In genomic region chr7:152341039-152341913, GRCh38 we compare ENCODE assay signal across 9 cellular contexts.
DNase-seq lines count a peak whose midpoint lies in the region; ATAC-seq and FAIRE-seq lines count a peak whose summit lies in the region.
"Had no signal": no experiment of that assay in that cellular context is flagged by ENCODE, and none has a peak within 500 bp of the region (broad histone marks: within the 10 kb centered on the region; RNA-seq: fewer than 3 reads in every experiment).

No MANE protein-coding gene starts in this region.

- H3K9me3 ChIP-seq in SJCRH30 (replicated peaks): no peaks in the 10 kb centered on the region

- no peaks in the 10 kb centered on the region for H3K36me3 ChIP-seq in SJCRH30

- no peaks in the 10 kb centered on the region for H3K27me3 ChIP-seq in SJCRH30

- DNase-seq in COLO829 (ENCODE audit: low spot score): peak; percentile 54
- no peak for DNase-seq in GM19239 (ENCODE audit: insufficient read length, low spot score)
- peak; percentile 24 to 60 for DNase-seq in SJCRH30
- DNase-seq in frontal cortex (ENCODE audit: low spot score in 2 of 2): peak in 1 of 2 donors; percentile 29
- peak; percentile 39 for DNase-seq in pulmonary artery endothelial cell (ENCODE audit: low read depth, low spot score)
- DNase-seq in ureter (ENCODE audit: low spot score): no peak
- no peak for DNase-seq in NCI-H1436 treated with DMSO at 0.1 percent for 48 hours (lab: John Stamatoyannopoulos, UW)

- peak; percentile 32 for ATAC-seq in HG03575 (IDR thresholded peaks at IDR 0.05; ENCODE audit: extremely low read depth, insufficient number of reproducible peaks, low FRiP score, unreplicated experiment)
- ATAC-seq: naive thymus-derived CD4-positive, alpha-beta T cell had no signal

- FAIRE-seq in GM19239 (lab: Jason Lieb, UNC): peak; percentile 86
- FAIRE-seq in frontal cortex (lab: Jason Lieb, UNC): peak; percentile 72

- H3K4me1 ChIP-seq in SJCRH30: no peaks in the 10 kb centered on the region

- no peak overlapping the region for H3K27ac ChIP-seq in SJCRH30

- H3K4me3 ChIP-seq in SJCRH30: no peak overlapping the region

Comparison
In these comparisons a context has a peak if more than half of its experiments do, and no peak if none do; other contexts are left out.
1. DNase-seq: peak in COLO829 (single experiment), SJCRH30 (2 of 2) and pulmonary artery endothelial cell (single experiment); none in GM19239 (single experiment), ureter (single experiment) and NCI-H1436 treated with DMSO at 0.1 percent for 48 hours (single experiment).